In genomic region chr22:43736651-43737050, GRCh38 we compare ENCODE assay signal across 2 cellular contexts.
A peak's percentile ranks its signal among the peaks of the same experiment; 100 is the strongest.
TF ChIP-seq lines count a peak whose summit lies in the region.

No MANE protein-coding gene starts in this region.

TF ChIP-seq in HepG2, 621 proteins besides CTCF, POLR2A, EP300 and RAD21 (continued from another document):
- TF ChIP-seq ZNF350 (CRISPR knock-in tag; IDR thresholded peaks at IDR 0.05; ENCODE audit: borderline replicate concordance, low read depth) = no peak

TF ChIP-seq in K562, 482 proteins besides CTCF, POLR2A, EP300 and RAD21 (continued from another document):
- TF ChIP-seq BCL6 (CRISPR knock-in tag; IDR thresholded peaks at IDR 0.05) (no peak), C11orf30 (IDR thresholded peaks at IDR 0.05; ENCODE audit: low read depth) (peak; percentile 31; the same call in 1 of the 2 replicates), HES1 (IDR thresholded peaks at IDR 0.05; ENCODE audit: low read depth) (no peak)
